Comparison of ENCODE assay signal across 1 cellular context in the genomic region with DNA sequence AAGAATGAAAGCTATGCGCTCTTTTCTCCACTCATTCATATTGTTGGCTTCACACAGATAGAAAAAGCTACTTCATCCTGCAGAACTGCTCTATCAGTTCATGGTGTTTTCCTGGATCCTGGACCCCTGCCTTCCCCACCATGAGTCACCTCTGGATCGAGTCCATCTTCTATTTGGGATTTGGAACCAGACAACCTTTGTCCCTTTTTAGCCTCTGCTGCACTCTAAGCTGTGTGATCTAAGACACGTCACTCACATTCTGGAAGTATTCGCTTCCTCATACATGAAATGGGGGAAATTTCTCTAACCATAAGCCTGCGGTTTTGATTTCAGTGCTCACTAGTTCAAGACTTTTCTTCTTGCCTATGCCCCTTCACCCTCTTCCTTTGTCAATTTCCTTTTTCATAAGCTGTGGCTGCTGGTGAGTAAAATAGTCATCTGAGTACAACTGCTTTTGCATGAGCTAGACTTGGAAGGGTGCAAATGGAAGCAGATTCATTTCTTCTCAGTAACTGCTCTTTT.
TF ChIP-seq lines count a peak whose summit lies in the region.

No MANE protein-coding gene starts in this region.

TF ChIP-seq in SK-N-SH, 30 proteins besides CTCF, POLR2A, EP300 and RAD21 (continued from another document):
- TF ChIP-seq, protein P1, sequence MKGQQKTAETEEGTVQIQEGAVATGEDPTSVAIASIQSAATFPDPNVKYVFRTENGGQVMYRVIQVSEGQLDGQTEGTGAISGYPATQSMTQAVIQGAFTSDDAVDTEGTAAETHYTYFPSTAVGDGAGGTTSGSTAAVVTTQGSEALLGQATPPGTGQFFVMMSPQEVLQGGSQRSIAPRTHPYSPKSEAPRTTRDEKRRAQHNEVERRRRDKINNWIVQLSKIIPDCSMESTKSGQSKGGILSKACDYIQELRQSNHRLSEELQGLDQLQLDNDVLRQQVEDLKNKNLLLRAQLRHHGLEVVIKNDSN (IDR thresholded peaks at IDR 0.05; ENCODE audit: borderline replicate concordance, low read depth), result no peak
